In the genomic region with DNA sequence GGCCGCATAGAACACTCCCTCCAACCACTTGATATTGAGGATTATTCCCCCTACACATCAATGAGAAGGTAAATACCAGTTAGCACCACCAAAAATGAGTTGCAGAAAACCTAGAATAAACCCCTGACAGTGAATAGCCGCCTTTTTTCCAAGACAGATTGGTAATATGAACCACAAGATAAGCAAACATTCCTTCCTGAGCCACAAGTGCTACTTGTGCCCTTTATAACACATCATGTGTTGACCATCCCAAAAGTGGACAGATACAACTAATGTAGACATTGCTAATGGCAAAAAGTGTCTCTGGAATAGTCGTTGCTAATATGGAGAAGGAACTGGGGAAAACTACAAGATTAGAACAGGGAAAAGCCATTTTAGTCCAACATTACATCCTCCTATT, we compare ENCODE assay signal across 32 cellular contexts. TPM values are rescaled to one million over a fixed set of nuclear protein-coding genes. Genes with fewer than 3 reads are reported as not detected.
"Had no signal": no experiment of that assay in that cellular context is flagged by ENCODE, and none has a peak within 500 bp of the region (broad histone marks: within the 10 kb centered on the region; RNA-seq: fewer than 3 reads in every experiment).

No MANE protein-coding gene starts in this region.

- H3K4me1 ChIP-seq: esophagus muscularis mucosa, parathyroid adenoma, vagina had no signal

- H2AFZ ChIP-seq: parathyroid adenoma had no signal

- H3K9me3 Mint-ChIP-seq: activated CD4-positive, alpha-beta memory T cell treated with anti-CD3 and anti-CD28 coated beads, Interleukin-2, amount 10 ng/mL, durations not matched to agents 7 days and 5 days; activated CD4-positive, alpha-beta T cell treated with anti-CD3 and anti-CD28 coated beads, Interleukin-2, amount 10 ng/mL, durations not matched to agents 7 days and 5 days; activated T-cell treated with anti-CD3 and anti-CD28 coated beads, Interleukin-2, amount 50 U/mL, for 4 hours; activated T-helper 17 cell treated with anti-CD3 and anti-CD28 coated beads, Interleukin-2, amount 50 U/mL, for 72 hours; central memory CD8-positive, alpha-beta T cell; naive thymus-derived CD8-positive, alpha-beta T cell; neural crest cell; stimulated activated effector memory CD8-positive, alpha-beta T cell treated with anti-CD3 and anti-CD28 coated beads, Interleukin-12 subunit alpha, Interleukin-12 subunit beta, amount 100 ng/mL, for 72 hours; stimulated activated naive CD8-positive, alpha-beta T cell treated with anti-CD3 and anti-CD28 coated beads, Interleukin-15, Interleukin-2, amounts not matched to agents 100 ng/mL and 50 ng/mL, for 24 hours; type B pancreatic cell had no signal

- H3K27me3 ChIP-seq: esophagus muscularis mucosa, right atrium auricular region, spleen, vagina had no signal

- H3K79me2 ChIP-seq: parathyroid adenoma had no signal

- FAIRE-seq: bronchial epithelial cell, colon, frontal cortex, kidney, TTC549 had no signal

- ATAC-seq: activated CD4-positive, CD25-positive, alpha-beta regulatory T cell treated with anti-CD3 and anti-CD28 coated beads, Interleukin-2, amount 50 U/mL, for 24 hours; activated T-cell treated with anti-CD3 and anti-CD28 coated beads, Interleukin-2, amount 50 U/mL, for 4 hours; left colon; naive thymus-derived CD8-positive, alpha-beta T cell had no signal

- H3K9ac ChIP-seq: parathyroid adenoma had no signal

- H3K4me3 ChIP-seq: esophagus muscularis mucosa, right atrium auricular region, thoracic aorta, vagina had no signal

- H3K9me3 ChIP-seq: esophagus muscularis mucosa, right atrium auricular region, spleen, thoracic aorta, vagina had no signal

- H3K27me3 Mint-ChIP-seq: activated CD4-positive, alpha-beta memory T cell treated with anti-CD3 and anti-CD28 coated beads, Interleukin-2, amount 10 ng/mL, durations not matched to agents 7 days and 5 days; activated CD4-positive, alpha-beta T cell treated with anti-CD3 and anti-CD28 coated beads, Interleukin-2, amount 10 ng/mL, durations not matched to agents 7 days and 5 days; activated T-helper 17 cell treated with anti-CD3 and anti-CD28 coated beads, Interleukin-2, amount 50 U/mL, for 72 hours; central memory CD8-positive, alpha-beta T cell; stimulated activated naive CD8-positive, alpha-beta T cell treated with anti-CD3 and anti-CD28 coated beads, Interleukin-15, Interleukin-2, amounts not matched to agents 100 ng/mL and 50 ng/mL, for 24 hours; type B pancreatic cell had no signal

- H3K27ac ChIP-seq: esophagus muscularis mucosa, parathyroid adenoma, right atrium auricular region, thoracic aorta, vagina, VCaP had no signal

- H3K36me3 ChIP-seq: esophagus muscularis mucosa, right atrium auricular region, spleen, thoracic aorta, vagina had no signal

- H3K27ac Mint-ChIP-seq: activated CD4-positive, alpha-beta memory T cell treated with anti-CD3 and anti-CD28 coated beads, Interleukin-2, amount 10 ng/mL, durations not matched to agents 7 days and 5 days; activated CD4-positive, alpha-beta T cell treated with anti-CD3 and anti-CD28 coated beads, Interleukin-2, amount 10 ng/mL, durations not matched to agents 7 days and 5 days; stimulated activated effector memory CD8-positive, alpha-beta T cell treated with anti-CD3 and anti-CD28 coated beads, Interleukin-12 subunit alpha, Interleukin-12 subunit beta, amount 100 ng/mL, for 72 hours; stimulated activated naive CD8-positive, alpha-beta T cell treated with anti-CD3 and anti-CD28 coated beads, Interleukin-15, Interleukin-2, amounts not matched to agents 100 ng/mL and 50 ng/mL, for 24 hours; type B pancreatic cell had no signal

- DNase-seq: activated CD4-positive, alpha-beta memory T cell treated with anti-CD3 and anti-CD28 coated beads, Interleukin-2, amount 10 ng/mL, durations not matched to agents 7 days and 5 days; activated CD4-positive, alpha-beta T cell treated with anti-CD3 and anti-CD28 coated beads, Interleukin-2, amount 10 ng/mL, durations not matched to agents 7 days and 5 days; activated gamma-delta T cell treated with Interleukin-2 at 50 U/mL for 16 hours; activated naive CD4-positive, alpha-beta T cell treated with anti-CD3 and anti-CD28 coated beads, Interleukin-2, amount 50 U/mL, for 16 hours; activated T-cell treated with anti-CD3 and anti-CD28 coated beads, Interleukin-2, amount 50 U/mL, for 4 hours; dermis blood vessel endothelial cell; effector CD4-positive, alpha-beta T cell; kidney; left colon; midbrain; naive thymus-derived CD8-positive, alpha-beta T cell; occipital lobe; spleen; stimulated activated CD4-positive, alpha-beta T cell treated with anti-CD3 and anti-CD28 coated beads, Interleukin-4, amount 100 ng/mL, for 1 hour had no signal

- H3K4me3 Mint-ChIP-seq: activated CD4-positive, alpha-beta memory T cell treated with anti-CD3 and anti-CD28 coated beads, Interleukin-2, amount 10 ng/mL, durations not matched to agents 7 days and 5 days; activated CD4-positive, alpha-beta T cell treated with anti-CD3 and anti-CD28 coated beads, Interleukin-2, amount 10 ng/mL, durations not matched to agents 7 days and 5 days; activated T-cell treated with anti-CD3 and anti-CD28 coated beads, Interleukin-2, amount 50 U/mL, for 4 hours; activated T-helper 17 cell treated with anti-CD3 and anti-CD28 coated beads, Interleukin-2, amount 50 U/mL, for 72 hours; central memory CD8-positive, alpha-beta T cell; neural crest cell; stimulated activated effector memory CD8-positive, alpha-beta T cell treated with anti-CD3 and anti-CD28 coated beads, Interleukin-12 subunit alpha, Interleukin-12 subunit beta, amount 100 ng/mL, for 72 hours; stimulated activated naive CD8-positive, alpha-beta T cell treated with anti-CD3 and anti-CD28 coated beads, Interleukin-15, Interleukin-2, amounts not matched to agents 100 ng/mL and 50 ng/mL, for 24 hours; type B pancreatic cell had no signal

- H3K36me3 Mint-ChIP-seq: stimulated activated effector memory CD8-positive, alpha-beta T cell treated with anti-CD3 and anti-CD28 coated beads, Interleukin-12 subunit alpha, Interleukin-12 subunit beta, amount 100 ng/mL, for 72 hours; type B pancreatic cell had no signal

- H3K4me1 Mint-ChIP-seq: neural crest cell; stimulated activated effector memory CD8-positive, alpha-beta T cell treated with anti-CD3 and anti-CD28 coated beads, Interleukin-12 subunit alpha, Interleukin-12 subunit beta, amount 100 ng/mL, for 72 hours had no signal

RNA-seq across cellular contexts. Expression of gene NOXRED1, which starts 17.2 kb away (rescaled TPM):
- total RNA-seq: right atrium auricular region, vagina had no signal

RNA-seq across cellular contexts. Expression of gene SAMD15, which starts 28.9 kb away (rescaled TPM):
- total RNA-seq: T-helper 1 cell treated with Interleukin-12 subunit alpha and Interleukin-12 subunit beta and Interleukin-4 antibody, amounts not matched to agents 30 ng/mL and 1 ng/mL, for 36 hours; vagina had no signal
